ENCODE assay signal across 6 cellular contexts in genomic region chr9:130604295-130604694, GRCh38.
"Had no signal": no experiment of that assay in that cellular context is flagged by ENCODE, and none has a peak within 500 bp of the region (broad histone marks: within the 10 kb centered on the region; RNA-seq: fewer than 3 reads in every experiment).

No MANE protein-coding gene starts in this region.

- FAIRE-seq: HTR-8/SVneo had no signal

- H3K27me3 Mint-ChIP-seq: IgD-negative memory B cell had no signal

- H3K4me3 Mint-ChIP-seq: IgD-negative memory B cell had no signal

- H3K9ac ChIP-seq: KMS-11 had no signal

- H3K27ac Mint-ChIP-seq: IgD-negative memory B cell had no signal

- H3K9me3 Mint-ChIP-seq: IgD-negative memory B cell had no signal

- DNase-seq: KBM-7, KG1 had no signal

- H3K27ac ChIP-seq: HL-60, KMS-11 had no signal

- H3K4me2 ChIP-seq: KMS-11 had no signal
